In genomic region chr15:83285979-83286553, GRCh38 we compare ENCODE assay signal across 14 cellular contexts. TPM values are rescaled to one million over a fixed set of nuclear protein-coding genes. Genes with fewer than 3 reads are reported as not detected.
DNase-seq lines count a peak whose midpoint lies in the region; ATAC-seq and TF ChIP-seq lines count a peak whose summit lies in the region.
"Had no signal": no experiment of that assay in that cellular context is flagged by ENCODE, and none has a peak within 500 bp of the region (broad histone marks: within the 10 kb centered on the region; RNA-seq: fewer than 3 reads in every experiment).

No MANE protein-coding gene starts in this region.

- POLR2A ChIA-PET in Caco-2 (lab: Charles Lee) = no interaction called here
- POLR2A ChIA-PET in PC-9 (lab: Charles Lee; ENCODE audit: unreplicated experiment) = interaction anchor here (0.6 to 1.6 kb wide), 8 partner anchors 9 to 375 kb away, joined by 3 to 24 read pairs (median 6); no protein-coding TSS in a partner anchor

- H3K27ac Mint-ChIP-seq in Caco-2 (ENCODE audit: unreplicated experiment) (peak overlapping the region; percentile 74), nephron (peak overlapping the region in 1 of 3 experiments; percentile 0)
- H3K27ac Mint-ChIP-seq in activated naive CD4-positive, alpha-beta T cell treated with anti-CD3 and anti-CD28 coated beads, Interleukin-2, amount 50 U/mL, for 72 hours = no peak overlapping the region
- H3K27ac Mint-ChIP-seq: dendritic cell treated with granulocyte-macrophage colony-stimulating factor and Interleukin-4, amounts not matched to agents 40 ng/mL and 50 ng/mL, for 4 days; stimulated activated memory B cell treated with anti-CD40 and anti-IgM and Interleukin-4, amounts not matched to agents 10 μg/mL and 1 μg/mL and 100 μg/mL, for 72 hours had no signal

- no TSS peak for BruUV-seq in Caco-2 (replicated peaks; lab: Mats Ljungman, UMichigan)
- BruUV-seq in PC-9 (replicated peaks; lab: Mats Ljungman, UMichigan) = no TSS peak

- no peaks in the 10 kb centered on the region for H3K9me2 ChIP-seq in PC-9 (ENCODE audit: insufficient read depth)

- H3K9me3 Mint-ChIP-seq in Caco-2 (ENCODE audit: unreplicated experiment) (no peaks in the 10 kb centered on the region), nephron (no peaks in the 10 kb centered on the region)
- H3K9me3 Mint-ChIP-seq in activated naive CD4-positive, alpha-beta T cell treated with anti-CD3 and anti-CD28 coated beads, Interleukin-2, amount 50 U/mL, for 72 hours = no peaks in the 10 kb centered on the region
- H3K9me3 Mint-ChIP-seq: dendritic cell treated with granulocyte-macrophage colony-stimulating factor and Interleukin-4, amounts not matched to agents 40 ng/mL and 50 ng/mL, for 4 days; stimulated activated memory B cell treated with anti-CD40 and anti-IgM and Interleukin-4, amounts not matched to agents 10 μg/mL and 1 μg/mL and 100 μg/mL, for 72 hours had no signal

- H3K27me3 ChIP-seq in Caco-2 (replicated peaks; ENCODE audit: control insufficient read depth, insufficient read depth, low read length) = no peaks in the 10 kb centered on the region
- H3K27me3 ChIP-seq in PC-9 (ENCODE audit: insufficient read depth, low read depth) = no peaks in the 10 kb centered on the region
- H3K27me3 ChIP-seq in esophagus (ENCODE audit: control insufficient read depth in 1 of 2, insufficient read depth in 2 of 2, low read length in 2 of 2) = no peaks in the 10 kb centered on the region
- H3K27me3 ChIP-seq in spleen (replicated peaks in 1 of 7) = peaks cover 0 to 88% (median 53%) of the 10 kb centered on the region in 7 donors

- H3K27ac ChIP-seq in PC-9 = peak overlapping the region; percentile 98
- H3K27ac ChIP-seq in esophagus (ENCODE audit: low read depth in 2 of 2, low read length in 1 of 2) = peak overlapping the region; percentile 45 to 50
- H3K27ac ChIP-seq in spleen = no peak overlapping the region

- 0 out of 2 replicates have a peak overlapping the region, but pooled peaks have one; percentile 33 for H2AFZ ChIP-seq in PC-9

- TF ChIP-seq POLR2A in spleen (IDR thresholded peaks at IDR 0.05) = no peak

- H3K9me3 ChIP-seq in Caco-2 (no peaks in the 10 kb centered on the region), PC-9 (ENCODE audit: insufficient read depth, low read depth) (peaks cover 9% of the 10 kb centered on the region), esophagus (ENCODE audit: control insufficient read depth in 2 of 2, insufficient read depth in 1 of 2, low read depth in 1 of 2, low read length in 1 of 2) (peaks cover 0 to 3% of the 10 kb centered on the region in 2 donors), spleen (no peaks in the 10 kb centered on the region)
- H3K9me3 ChIP-seq: HAP-1 had no signal

- no peak for TF ChIP-seq CTCF in Caco-2 (IDR thresholded peaks at IDR 0.05; ENCODE audit: insufficient read depth in 1 of 2, low read depth in 1 of 2, low read length in 1 of 2, severe bottlenecking in 1 of 2, unreplicated experiment in 1 of 2)
- no peak for TF ChIP-seq CTCF in PC-9 (conservative IDR thresholded peaks at IDR 0.05)
- TF ChIP-seq CTCF in nephron (IDR thresholded peaks at IDR 0.05; ENCODE audit: unreplicated experiment in 3 of 3) = no peak
- TF ChIP-seq CTCF in spleen (IDR thresholded peaks at IDR 0.05 in 8 of 11, conservative IDR thresholded peaks at IDR 0.05 in 3 of 11) = no peak

- ATAC-seq in activated naive CD4-positive, alpha-beta T cell treated with anti-CD3 and anti-CD28 coated beads, Interleukin-2, amount 50 U/mL, for 72 hours = no peak
- ATAC-seq: stimulated activated memory B cell treated with anti-CD40 and anti-IgM and Interleukin-4, amounts not matched to agents 10 μg/mL and 1 μg/mL and 100 μg/mL, for 72 hours had no signal

- H3K4me1 Mint-ChIP-seq in Caco-2 (ENCODE audit: low read depth, unreplicated experiment) (peaks cover 12% of the 10 kb centered on the region), nephron (peaks cover 8% of the 10 kb centered on the region)
- H3K4me1 Mint-ChIP-seq: stimulated activated memory B cell treated with anti-CD40 and anti-IgM and Interleukin-4, amounts not matched to agents 10 μg/mL and 1 μg/mL and 100 μg/mL, for 72 hours had no signal

- DNase-seq in Caco-2 (peak; percentile 35 to 51), PC-9 (peak; percentile 76 to 94), spleen (no peak), GM19238 (ENCODE audit: insufficient read length, low spot score) (no peak), DMS79 (lab: John Stamatoyannopoulos, UW) (no peak)
- no peak for DNase-seq in activated naive CD4-positive, alpha-beta T cell treated with anti-CD3 and anti-CD28 coated beads, Interleukin-2, amount 50 U/mL, for 72 hours (ENCODE audit: low spot score in 2 of 2)
- DNase-seq: left cardiac atrium, NCI-H524 had no signal

- no peak overlapping the region for H3K4me3 ChIP-seq in Caco-2 (ENCODE audit: low read depth, low read length)
- H3K4me3 ChIP-seq in PC-9 = peak overlapping the region; percentile 43; the same call in 1 of the 2 replicates
- H3K4me3 ChIP-seq in esophagus (ENCODE audit: low read depth in 1 of 2, low read length in 2 of 2) = no peak overlapping the region
- no peak overlapping the region for H3K4me3 ChIP-seq in spleen
- H3K4me3 ChIP-seq: HAP-1 had no signal

- no peaks in the 10 kb centered on the region for H3K79me2 ChIP-seq in PC-9 (ENCODE audit: low read depth)

- intact Hi-C loops in Caco-2 (cut with micrococcal nuclease; ENCODE audit: unreplicated experiment) = no loop called here
- intact Hi-C loops in PC-9 (cut with micrococcal nuclease; ENCODE audit: unreplicated experiment) = loop anchor here (5.0 kb wide), 1 partner anchor 219 kb away; the partner anchor contains the start of gene BTBD1
- intact Hi-C loops in spleen (cut with DNase I; ENCODE audit: low total_unique reads) = no loop called here

- H4K20me1 ChIP-seq in PC-9 (ENCODE audit: insufficient read depth) = no peaks in the 10 kb centered on the region

- peaks cover 55% of the 10 kb centered on the region for H3F3A ChIP-seq in PC-9 (ENCODE audit: insufficient read depth, low read depth)

- H3K4me1 ChIP-seq in Caco-2 = peaks cover 33% of the 10 kb centered on the region
- peaks cover 62% of the 10 kb centered on the region for H3K4me1 ChIP-seq in PC-9 (replicated peaks; ENCODE audit: insufficient read depth)
- H3K4me1 ChIP-seq in esophagus (ENCODE audit: control insufficient read depth in 2 of 2, insufficient read depth in 2 of 2, low read length in 1 of 2) = peaks cover 3 to 12% of the 10 kb centered on the region in 2 donors
- peaks cover 0 to 25% (median 14%) of the 10 kb centered on the region in 6 donors for H3K4me1 ChIP-seq in spleen
- H3K4me1 ChIP-seq: HAP-1 had no signal

- H3K4me3 Mint-ChIP-seq in Caco-2 (ENCODE audit: unreplicated experiment) = peak overlapping the region; percentile 12
- H3K4me3 Mint-ChIP-seq in nephron = peak overlapping the region; percentile 61 to 68 (median 67)
- H3K4me3 Mint-ChIP-seq: dendritic cell treated with granulocyte-macrophage colony-stimulating factor and Interleukin-4, amounts not matched to agents 40 ng/mL and 50 ng/mL, for 4 days; stimulated activated memory B cell treated with anti-CD40 and anti-IgM and Interleukin-4, amounts not matched to agents 10 μg/mL and 1 μg/mL and 100 μg/mL, for 72 hours had no signal

- no peaks in the 10 kb centered on the region for H3K36me3 ChIP-seq in Caco-2 (ENCODE audit: control insufficient read depth, insufficient read depth, low read length)
- no peaks in the 10 kb centered on the region for H3K36me3 ChIP-seq in PC-9 (ENCODE audit: low read depth)
- H3K36me3 ChIP-seq in esophagus (ENCODE audit: control insufficient read depth in 2 of 2, insufficient read depth in 2 of 2, low read length in 1 of 2) = no peaks in the 10 kb centered on the region
- H3K36me3 ChIP-seq in spleen = no peaks in the 10 kb centered on the region
- H3K36me3 ChIP-seq: HAP-1 had no signal

- no peaks in the 10 kb centered on the region for H3K27me3 Mint-ChIP-seq in Caco-2 (ENCODE audit: insufficient read depth, unreplicated experiment)
- H3K27me3 Mint-ChIP-seq in nephron (ENCODE audit: low read depth) = peaks cover 82% of the 10 kb centered on the region

- WGBS in esophagus, 2 donors = 60 to 61% methylated on average over 9 of the region's 9 CpGs
- WGBS in spleen, 5 donors = 58 to 73% (median 68%) methylated on average over 9 of the region's 9 CpGs

- H3K36me3 Mint-ChIP-seq in Caco-2 (ENCODE audit: insufficient read depth, unreplicated experiment) (no peaks in the 10 kb centered on the region), nephron (ENCODE audit: low read depth) (no peaks in the 10 kb centered on the region)
- peaks cover 0 to 11% of the 10 kb centered on the region in 2 donors for H3K36me3 Mint-ChIP-seq in activated naive CD4-positive, alpha-beta T cell treated with anti-CD3 and anti-CD28 coated beads, Interleukin-2, amount 50 U/mL, for 72 hours
- H3K36me3 Mint-ChIP-seq: stimulated activated memory B cell treated with anti-CD40 and anti-IgM and Interleukin-4, amounts not matched to agents 10 μg/mL and 1 μg/mL and 100 μg/mL, for 72 hours had no signal

- CTCF ChIA-PET in Caco-2 (lab: Charles Lee) = interaction anchor here (0.6 kb wide), 1 partner anchor 110 kb away, joined by 3 read pairs; no protein-coding TSS in a partner anchor
- CTCF ChIA-PET in PC-9 (lab: Charles Lee) = interaction anchor here (1.4 kb wide), 1 partner anchor 95 kb away, joined by 4 read pairs; no protein-coding TSS in a partner anchor

- H3K4me2 ChIP-seq in PC-9 = peak overlapping the region; percentile 79

RNA-seq across cellular contexts. Expression of gene BNC1, which starts 1.6 kb away (rescaled TPM):
- total RNA-seq in Caco-2 (2022) = not detected in 2 replicates
- total RNA-seq in PC-9 (2021) = 0.70 and 0.83 TPM in 2 replicates
- polyA plus RNA-seq in esophagus = 1 to 10 TPM; 7.1 to 7.6 TPM
- total RNA-seq in spleen = under 1 TPM in 5 of 7 donors, not detected in 2; 0.13 to 0.41 (median 0.29) TPM
- polyA plus RNA-seq in spleen = under 1 TPM; 0.02 to 0.06 (median 0.03) TPM
- not detected for total RNA-seq in activated naive CD4-positive, alpha-beta T cell treated with anti-CD3 and anti-CD28 coated beads, Interleukin-2, amount 50 U/mL, for 72 hours
- total RNA-seq: T-helper 2 cell treated with Interferon-gamma antibody and Interleukin-4, amounts not matched to agents 100 ng/mL and 5 ng/mL, for 36 hours had no signal

Comparison
In these comparisons a context has a peak if more than half of its experiments do, and no peak if none do; other contexts are left out.
1. DNase-seq: peak in Caco-2 (2 of 2) and PC-9 (2 of 2); none in spleen (single experiment), GM19238 (single experiment), activated naive CD4-positive, alpha-beta T cell treated with anti-CD3 and anti-CD28 coated beads, Interleukin-2, amount 50 U/mL, for 72 hours (0 of 2) and DMS79 (single experiment).
2. H3K27ac ChIP-seq: peak in PC-9 (single experiment) and esophagus (2 of 2); none in spleen (0 of 8).